In the genomic region with DNA sequence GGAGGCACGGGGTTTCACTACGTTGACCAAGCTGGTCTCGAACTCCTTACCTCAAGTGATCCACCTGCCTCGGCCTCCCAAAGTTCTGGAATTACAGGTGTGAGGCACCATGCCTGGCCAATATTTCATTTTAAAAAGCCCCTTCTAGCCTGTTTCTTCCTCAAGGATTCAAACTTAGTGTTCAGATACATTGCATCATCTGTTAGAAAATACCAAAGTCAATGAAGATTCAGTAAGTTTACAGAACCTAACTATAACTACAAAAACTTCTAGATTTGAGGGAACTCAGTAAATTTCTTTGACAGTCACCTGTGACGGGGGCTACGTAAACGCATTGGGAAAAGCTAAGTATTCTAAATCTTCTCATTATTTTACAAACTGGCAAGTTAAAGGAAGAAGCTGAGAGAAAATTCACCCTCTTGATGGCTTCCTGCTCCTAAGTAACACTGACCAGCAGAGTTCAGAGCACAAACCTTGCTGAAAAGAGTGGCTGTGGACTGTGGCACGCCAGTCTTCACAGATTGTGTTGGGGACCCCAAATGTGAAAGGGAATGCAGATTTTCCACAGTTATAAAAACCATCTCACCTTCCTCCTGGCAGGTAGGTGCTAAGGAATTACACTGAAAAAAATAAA, we compare ENCODE assay signal across 1 cellular context.
TF ChIP-seq lines count a peak whose summit lies in the region.

No MANE protein-coding gene starts in this region.

TF ChIP-seq in SK-N-SH, 30 proteins besides CTCF, POLR2A, EP300 and RAD21 (continued from another document):
- TF ChIP-seq, protein P1, sequence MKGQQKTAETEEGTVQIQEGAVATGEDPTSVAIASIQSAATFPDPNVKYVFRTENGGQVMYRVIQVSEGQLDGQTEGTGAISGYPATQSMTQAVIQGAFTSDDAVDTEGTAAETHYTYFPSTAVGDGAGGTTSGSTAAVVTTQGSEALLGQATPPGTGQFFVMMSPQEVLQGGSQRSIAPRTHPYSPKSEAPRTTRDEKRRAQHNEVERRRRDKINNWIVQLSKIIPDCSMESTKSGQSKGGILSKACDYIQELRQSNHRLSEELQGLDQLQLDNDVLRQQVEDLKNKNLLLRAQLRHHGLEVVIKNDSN (IDR thresholded peaks at IDR 0.05; ENCODE audit: borderline replicate concordance, low read depth): no peak
- TF ChIP-seq MXI1 (IDR thresholded peaks at IDR 0.05; ENCODE audit: low read depth, low read length): no peak
- TF ChIP-seq, protein P2, sequence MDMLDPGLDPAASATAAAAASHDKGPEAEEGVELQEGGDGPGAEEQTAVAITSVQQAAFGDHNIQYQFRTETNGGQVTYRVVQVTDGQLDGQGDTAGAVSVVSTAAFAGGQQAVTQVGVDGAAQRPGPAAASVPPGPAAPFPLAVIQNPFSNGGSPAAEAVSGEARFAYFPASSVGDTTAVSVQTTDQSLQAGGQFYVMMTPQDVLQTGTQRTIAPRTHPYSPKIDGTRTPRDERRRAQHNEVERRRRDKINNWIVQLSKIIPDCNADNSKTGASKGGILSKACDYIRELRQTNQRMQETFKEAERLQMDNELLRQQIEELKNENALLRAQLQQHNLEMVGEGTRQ (IDR thresholded peaks at IDR 0.05; ENCODE audit: borderline replicate concordance, low read depth, low read length): no peak
- no peak for TF ChIP-seq SIN3A (IDR thresholded peaks at IDR 0.05; ENCODE audit: borderline replicate concordance, low read depth, low read length)
- TF ChIP-seq ELF1 (IDR thresholded peaks at IDR 0.05): no peak
- TF ChIP-seq GABPA (IDR thresholded peaks at IDR 0.05; ENCODE audit: low read depth): no peak
- TF ChIP-seq TEAD4 (IDR thresholded peaks at IDR 0.05; ENCODE audit: borderline replicate concordance, insufficient read depth): no peak
- TF ChIP-seq YY1 (IDR thresholded peaks at IDR 0.05; ENCODE audit: low read depth): no peak
- no peak for TF ChIP-seq FOXM1 (IDR thresholded peaks at IDR 0.05; ENCODE audit: low read depth)
- no peak for TF ChIP-seq RCOR1 (IDR thresholded peaks at IDR 0.05; ENCODE audit: low read length)
- no peak for TF ChIP-seq FOSL2 (IDR thresholded peaks at IDR 0.05; ENCODE audit: borderline replicate concordance, low read depth)
- no peak for TF ChIP-seq JUND (IDR thresholded peaks at IDR 0.05)
- no peak for TF ChIP-seq EZH2phosphoT487 (IDR thresholded peaks at IDR 0.05; ENCODE audit: borderline replicate concordance, low read depth)
- TF ChIP-seq TCF12 (IDR thresholded peaks at IDR 0.05): no peak
- no peak for TF ChIP-seq TAF1 (IDR thresholded peaks at IDR 0.05; ENCODE audit: borderline replicate concordance, low read depth, low read length)
- TF ChIP-seq, protein P3, sequence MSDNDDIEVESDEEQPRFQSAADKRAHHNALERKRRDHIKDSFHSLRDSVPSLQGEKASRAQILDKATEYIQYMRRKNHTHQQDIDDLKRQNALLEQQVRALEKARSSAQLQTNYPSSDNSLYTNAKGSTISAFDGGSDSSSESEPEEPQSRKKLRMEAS (IDR thresholded peaks at IDR 0.05; ENCODE audit: low read depth): no peak
- TF ChIP-seq POLR2AphosphoS5 (IDR thresholded peaks at IDR 0.05; ENCODE audit: low read depth, low read length): no peak
